In genomic region chr4:7158991-7159390, GRCh38 we compare ENCODE assay signal across 19 cellular contexts. TPM values are rescaled to one million over a fixed set of nuclear protein-coding genes. Genes with fewer than 3 reads are reported as not detected.
A peak's percentile ranks its signal among the peaks of the same experiment; 100 is the strongest.
DNase-seq lines count a peak whose midpoint lies in the region; TF ChIP-seq lines count a peak whose summit lies in the region.
"Had no signal": no experiment of that assay in that cellular context is flagged by ENCODE, and none has a peak within 500 bp of the region (broad histone marks: within the 10 kb centered on the region; RNA-seq: fewer than 3 reads in every experiment).

No MANE protein-coding gene starts in this region.

- no peaks in the 10 kb centered on the region for H3K79me1 ChIP-seq in H9 (ENCODE audit: insufficient read depth, low read depth, low read length, poor library complexity, severe bottlenecking)

- H3K36me3 ChIP-seq in spleen, result no peaks in the 10 kb centered on the region
- H3K36me3 ChIP-seq: BE2C, HAP-1, MG63 had no signal

- H3K18ac ChIP-seq in H9 (ENCODE audit: insufficient read length, low read depth, low read length), result no peak overlapping the region

- H2AFZ ChIP-seq in H9 (ENCODE audit: low read length), result no peak overlapping the region

- H3K27ac ChIP-seq in H9 (ENCODE audit: insufficient read length, low read depth, low read length), result no peak overlapping the region
- H3K27ac ChIP-seq in spleen, result no peak overlapping the region

- H3K36me3 Mint-ChIP-seq in activated CD4-positive, alpha-beta memory T cell treated with anti-CD3 and anti-CD28 coated beads for 36 hours, result no peaks in the 10 kb centered on the region
- no peaks in the 10 kb centered on the region for H3K36me3 Mint-ChIP-seq in activated CD4-positive, alpha-beta memory T cell treated with anti-CD3 and anti-CD28 coated beads, Interleukin-2, amount 10 ng/mL, durations not matched to agents 7 days and 5 days (ENCODE audit: low read depth)
- no peaks in the 10 kb centered on the region for H3K36me3 Mint-ChIP-seq in H9 (ENCODE audit: insufficient read depth in 1 of 3, low read depth in 3 of 3)

- H4K20me1 ChIP-seq in H9 (ENCODE audit: control insufficient read depth, insufficient read depth, insufficient read length), result no peaks in the 10 kb centered on the region

- no peak overlapping the region for H3T11ph ChIP-seq in H9 (ENCODE audit: low read length)

- no peak overlapping the region for H4K8ac ChIP-seq in H9 (replicated peaks; ENCODE audit: insufficient read length, low read depth, low read length)

- DNase-seq in activated CD4-positive, alpha-beta memory T cell treated with anti-CD3 and anti-CD28 coated beads for 36 hours, result peak; percentile 3
- no peak for DNase-seq in activated CD4-positive, alpha-beta memory T cell treated with anti-CD3 and anti-CD28 coated beads, Interleukin-2, amount 10 ng/mL, durations not matched to agents 7 days and 5 days
- DNase-seq in H9 (peak; percentile 14), islet precursor cell (peak; percentile 28), spleen (peak; percentile 24), COLO829 (ENCODE audit: low spot score) (no peak), NCI-H187 (lab: John Stamatoyannopoulos, UW) (no peak)
- no peak for DNase-seq in stimulated activated CD4-positive, alpha-beta T cell treated with anti-CD3 and anti-CD28 coated beads, Interleukin-1b, Interleukin-23, amount 100 ng/mL, for 48 hours
- DNase-seq: 8988T, BE2C, Calu3, DMS53, MG63, NCI-H1092, NCI-H2227 treated with DMSO at 0.1 percent for 48 hours, NCI-H524 had no signal

- POLR2A ChIA-PET in activated CD4-positive, alpha-beta memory T cell treated with anti-CD3 and anti-CD28 coated beads for 36 hours (lab: Charles Lee), result no interaction called here
- POLR2A ChIA-PET in activated CD4-positive, alpha-beta memory T cell treated with anti-CD3 and anti-CD28 coated beads, Interleukin-2, amount 10 ng/mL, durations not matched to agents 7 days and 5 days (lab: Charles Lee), result no interaction called here

- no peak overlapping the region for H4K5ac ChIP-seq in H9 (ENCODE audit: insufficient read length, low read depth, low read length)

- no peak for TF ChIP-seq POLR2A in spleen (IDR thresholded peaks at IDR 0.05)

- TF ChIP-seq CTCF in H9 (conservative IDR thresholded peaks at IDR 0.05) (no peak), spleen (IDR thresholded peaks at IDR 0.05 in 8 of 11, conservative IDR thresholded peaks at IDR 0.05 in 3 of 11) (no peak)

- no peaks in the 10 kb centered on the region for H3K27me3 ChIP-seq in H9 (ENCODE audit: insufficient read depth, low read length)
- peaks cover 0 to 22% (median 0%) of the 10 kb centered on the region in 7 donors for H3K27me3 ChIP-seq in spleen (replicated peaks in 1 of 7)
- H3K27me3 ChIP-seq: BE2C, MG63 had no signal

- no peaks in the 10 kb centered on the region for H3K4me1 Mint-ChIP-seq in activated CD4-positive, alpha-beta memory T cell treated with anti-CD3 and anti-CD28 coated beads for 36 hours (ENCODE audit: low read depth)
- H3K4me1 Mint-ChIP-seq in activated CD4-positive, alpha-beta memory T cell treated with anti-CD3 and anti-CD28 coated beads, Interleukin-2, amount 10 ng/mL, durations not matched to agents 7 days and 5 days, result peaks cover 4% of the 10 kb centered on the region
- H3K4me1 Mint-ChIP-seq in H9, result peaks cover 11 to 27% of the 10 kb centered on the region in 2 experiments

- H3K9ac ChIP-seq in H9 (ENCODE audit: extremely low read depth, insufficient read length, low read length), result no peak overlapping the region

- CTCF ChIA-PET in activated CD4-positive, alpha-beta memory T cell treated with anti-CD3 and anti-CD28 coated beads for 36 hours (lab: Charles Lee), result no interaction called here
- CTCF ChIA-PET in activated CD4-positive, alpha-beta memory T cell treated with anti-CD3 and anti-CD28 coated beads, Interleukin-2, amount 10 ng/mL, durations not matched to agents 7 days and 5 days (lab: Charles Lee), result no interaction called here

- no peaks in the 10 kb centered on the region for H3K9me3 Mint-ChIP-seq in activated CD4-positive, alpha-beta memory T cell treated with anti-CD3 and anti-CD28 coated beads for 36 hours
- H3K9me3 Mint-ChIP-seq in activated CD4-positive, alpha-beta memory T cell treated with anti-CD3 and anti-CD28 coated beads, Interleukin-2, amount 10 ng/mL, durations not matched to agents 7 days and 5 days, result no peaks in the 10 kb centered on the region
- H3K9me3 Mint-ChIP-seq in H9, result no peaks in the 10 kb centered on the region
- H3K9me3 Mint-ChIP-seq: CD4-positive, alpha-beta T cell had no signal

- H3K4me3 Mint-ChIP-seq in activated CD4-positive, alpha-beta memory T cell treated with anti-CD3 and anti-CD28 coated beads for 36 hours, result no peak overlapping the region
- no peak overlapping the region for H3K4me3 Mint-ChIP-seq in activated CD4-positive, alpha-beta memory T cell treated with anti-CD3 and anti-CD28 coated beads, Interleukin-2, amount 10 ng/mL, durations not matched to agents 7 days and 5 days
- no peak overlapping the region for H3K4me3 Mint-ChIP-seq in H9
- H3K4me3 Mint-ChIP-seq: CD4-positive, alpha-beta T cell had no signal

- no peak overlapping the region; the same call in 1 of the 2 replicates for H3K14ac ChIP-seq in H9 (ENCODE audit: insufficient read depth, low read length)

- H2BK5ac ChIP-seq in H9 (ENCODE audit: insufficient read length, low read length), result no peak overlapping the region

- no peaks in the 10 kb centered on the region for H3K79me2 ChIP-seq in H9 (ENCODE audit: insufficient read depth, low read length)

- no peak overlapping the region for H3K23ac ChIP-seq in H9 (ENCODE audit: insufficient read length, low read depth, low read length)

- no peak overlapping the region for H3K4ac ChIP-seq in H9 (ENCODE audit: low read depth, low read length)

- H3K4me1 ChIP-seq in H9 (ENCODE audit: insufficient read depth, low read length), result no peaks in the 10 kb centered on the region
- peaks cover 4 to 19% (median 13%) of the 10 kb centered on the region in 6 donors for H3K4me1 ChIP-seq in spleen
- H3K4me1 ChIP-seq: BE2C, HAP-1 had no signal

- H3K4me2 ChIP-seq in H9 (ENCODE audit: insufficient read depth, insufficient read length, low read length), result no peak overlapping the region

- no peak overlapping the region for H2AK5ac ChIP-seq in H9 (ENCODE audit: insufficient read length, low read length)

- no peak overlapping the region for H3K27ac Mint-ChIP-seq in activated CD4-positive, alpha-beta memory T cell treated with anti-CD3 and anti-CD28 coated beads for 36 hours
- no peak overlapping the region for H3K27ac Mint-ChIP-seq in activated CD4-positive, alpha-beta memory T cell treated with anti-CD3 and anti-CD28 coated beads, Interleukin-2, amount 10 ng/mL, durations not matched to agents 7 days and 5 days
- H3K27ac Mint-ChIP-seq in H9, result no peak overlapping the region; a peak in 1 of 7 replicates
- H3K27ac Mint-ChIP-seq: CD4-positive, alpha-beta T cell had no signal

- peaks cover 21% of the 10 kb centered on the region for H3K27me3 Mint-ChIP-seq in activated CD4-positive, alpha-beta memory T cell treated with anti-CD3 and anti-CD28 coated beads for 36 hours
- peaks cover 23% of the 10 kb centered on the region for H3K27me3 Mint-ChIP-seq in activated CD4-positive, alpha-beta memory T cell treated with anti-CD3 and anti-CD28 coated beads, Interleukin-2, amount 10 ng/mL, durations not matched to agents 7 days and 5 days
- H3K27me3 Mint-ChIP-seq in H9 (ENCODE audit: low read depth), result peaks cover 13% of the 10 kb centered on the region

- no peak overlapping the region for H4K91ac ChIP-seq in H9 (ENCODE audit: insufficient read length, low read depth, low read length)

- H2BK12ac ChIP-seq in H9 (ENCODE audit: insufficient read length, low read depth, low read length), result no peak overlapping the region

- no peaks in the 10 kb centered on the region for H3K9me3 ChIP-seq in H9 (ENCODE audit: control insufficient read depth, low read depth, low read length)
- no peaks in the 10 kb centered on the region for H3K9me3 ChIP-seq in spleen
- H3K9me3 ChIP-seq: BE2C, HAP-1, MG63 had no signal

- no peak overlapping the region for H2BK15ac ChIP-seq in H9 (ENCODE audit: low read depth, low read length)

- no peak overlapping the region for H2BK120ac ChIP-seq in H9 (ENCODE audit: low read depth, low read length, poor library complexity, severe bottlenecking)

- H3K23me2 ChIP-seq in H9 (ENCODE audit: insufficient read length, low read depth, low read length, poor library complexity, severe bottlenecking), result no peaks in the 10 kb centered on the region

- no peak overlapping the region for H3K4me3 ChIP-seq in spleen
- H3K4me3 ChIP-seq: HAP-1, MG63 had no signal

- no peak overlapping the region for H2BK20ac ChIP-seq in H9 (ENCODE audit: low read depth, low read length, poor library complexity, severe bottlenecking)

- intact Hi-C loops in activated CD4-positive, alpha-beta memory T cell treated with anti-CD3 and anti-CD28 coated beads for 36 hours (cut with micrococcal nuclease), result no loop called here
- intact Hi-C loops in spleen (cut with DNase I; ENCODE audit: low total_unique reads), result no loop called here

- H3K56ac ChIP-seq in H9 (ENCODE audit: insufficient read length, low read depth, low read length), result no peak overlapping the region

- no CpG with 5 or more reads among the region's 10 CpGs for WGBS in H9 (ENCODE audit: extremely low coverage, insufficient read length, low lambda C conversion rate)
- 76 to 92% (median 85%) methylated on average over 9 to 10 of the region's 10 CpGs for WGBS in spleen, 5 donors

RNA-seq across cellular contexts. Expression of gene SORCS2, which starts 33.3 kb away (rescaled TPM):
- under 1 TPM; 0.07 TPM for total RNA-seq in activated CD4-positive, alpha-beta memory T cell treated with anti-CD3 and anti-CD28 coated beads for 36 hours
- total RNA-seq in activated CD4-positive, alpha-beta memory T cell treated with anti-CD3 and anti-CD28 coated beads, Interleukin-2, amount 10 ng/mL, durations not matched to agents 7 days and 5 days, result under 1 TPM; 0.10 to 0.18 TPM
- 0.57 and 0.72 TPM in 2 replicates for total RNA-seq in H9 (2021)
- 1 to 10 TPM in 1 of 7 donors, under 1 TPM in 6; 0.33 to 1.6 (median 0.61) TPM for total RNA-seq in spleen
- under 1 TPM; 0.35 to 0.96 (median 0.52) TPM for polyA plus RNA-seq in spleen
- total RNA-seq: Calu3; CD4-positive, alpha-beta T cell; HT-29 had no signal

Comparison
In these comparisons a context has a peak if more than half of its experiments do, and no peak if none do; other contexts are left out.
1. DNase-seq: peak in activated CD4-positive, alpha-beta memory T cell treated with anti-CD3 and anti-CD28 coated beads for 36 hours (single experiment), H9 (single experiment), islet precursor cell (single experiment) and spleen (single experiment); none in activated CD4-positive, alpha-beta memory T cell treated with anti-CD3 and anti-CD28 coated beads, Interleukin-2, amount 10 ng/mL, durations not matched to agents 7 days and 5 days (single experiment), COLO829 (single experiment), NCI-H187 (0 of 2) and stimulated activated CD4-positive, alpha-beta T cell treated with anti-CD3 and anti-CD28 coated beads, Interleukin-1b, Interleukin-23, amount 100 ng/mL, for 48 hours (single experiment).